In the genomic region with DNA sequence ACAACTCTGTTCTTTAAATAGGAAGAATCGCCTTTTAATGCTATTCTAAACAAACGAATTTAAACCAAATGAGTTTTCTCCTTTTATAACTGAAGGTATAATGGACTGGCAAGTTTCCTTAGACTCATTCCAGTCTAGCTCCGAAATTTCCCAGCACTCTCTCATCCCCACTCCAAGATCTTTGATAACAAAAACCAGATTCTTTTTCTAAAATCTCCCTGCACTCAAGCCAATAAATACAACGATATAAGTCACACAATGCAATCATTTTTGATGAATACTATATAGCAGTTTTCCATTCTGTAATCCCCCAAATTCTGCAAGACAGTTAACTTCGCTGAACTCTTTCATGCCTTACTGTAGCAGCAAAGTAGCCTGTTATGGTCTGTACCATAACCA, we compare ENCODE assay signal across 10 cellular contexts. TPM values are rescaled to one million over a fixed set of nuclear protein-coding genes. Genes with fewer than 3 reads are reported as not detected.
A peak's percentile ranks its signal among the peaks of the same experiment; 100 is the strongest.
DNase-seq lines count a peak whose midpoint lies in the region; ATAC-seq and TF ChIP-seq lines count a peak whose summit lies in the region.
"Had no signal": no experiment of that assay in that cellular context is flagged by ENCODE, and none has a peak within 500 bp of the region (broad histone marks: within the 10 kb centered on the region; RNA-seq: fewer than 3 reads in every experiment).

No MANE protein-coding gene starts in this region.

- intact Hi-C loops in cardiac septum (cut with DNase I) (no loop called here), breast epithelium (cut with DNase I; ENCODE audit: low total_unique reads) (no loop called here), mucosa of descending colon (cut with DNase I, micrococcal nuclease) (no loop called here)

- DNase-seq in right atrium auricular region (ENCODE audit: low spot score) (no peak), cardiac septum (ENCODE audit: low spot score) (no peak), breast epithelium (ENCODE audit: low spot score in 2 of 2) (no peak), mucosa of descending colon (no peak), cortex of kidney (lab: John Stamatoyannopoulos, UW) (no peak), hippocampal formation (lab: John Stamatoyannopoulos, UW) (no peak), GM13977 (ENCODE audit: low spot score) (no peak)
- DNase-seq: NCI-H446 had no signal

- TF ChIP-seq POLR2A in breast epithelium (IDR thresholded peaks at IDR 0.05) = no peak

- H3K9me3 ChIP-seq in right atrium auricular region (no peaks in the 10 kb centered on the region), breast epithelium (no peaks in the 10 kb centered on the region), mucosa of descending colon (no peaks in the 10 kb centered on the region)

- H3K4me1 ChIP-seq in right atrium auricular region = peaks cover 0 to 56% of the 10 kb centered on the region in 2 donors
- H3K4me1 ChIP-seq in breast epithelium = peaks cover 0 to 7% of the 10 kb centered on the region in 2 donors
- peaks cover 19% of the 10 kb centered on the region for H3K4me1 ChIP-seq in mucosa of descending colon (ENCODE audit: low read depth)

- H3K36me3 ChIP-seq in right atrium auricular region (peaks cover 3% of the 10 kb centered on the region), breast epithelium (no peaks in the 10 kb centered on the region), mucosa of descending colon (ENCODE audit: low read depth) (no peaks in the 10 kb centered on the region)

- in situ Hi-C loops in GM13977 (cut with MboI; ENCODE audit: low pct_unique_long_range_greater_than_20kb, low sequenced_read_pairs, unreplicated experiment) = no loop called here

- H3K4me3 ChIP-seq in right atrium auricular region (peak overlapping the region; percentile 97 to 100), breast epithelium (peak overlapping the region; percentile 92 to 99 (median 96)), mucosa of descending colon (peak overlapping the region; percentile 96)

- no peak for TF ChIP-seq CTCF in right atrium auricular region (IDR thresholded peaks at IDR 0.05)
- TF ChIP-seq CTCF in breast epithelium (IDR thresholded peaks at IDR 0.05) = no peak
- TF ChIP-seq CTCF in mucosa of descending colon (IDR thresholded peaks at IDR 0.05) = no peak
- no peak for TF ChIP-seq CTCF in GM13977 (IDR thresholded peaks at IDR 0.05; ENCODE audit: extremely low read depth, insufficient read depth, missing control alignments)

- no peaks in the 10 kb centered on the region for H3K27me3 ChIP-seq in right atrium auricular region
- H3K27me3 ChIP-seq in breast epithelium = no peaks in the 10 kb centered on the region

- H3K27ac ChIP-seq in right atrium auricular region (peak overlapping the region; percentile 97 to 98), breast epithelium (no peak overlapping the region)

- ATAC-seq in mucosa of descending colon = no peak
- no peak for ATAC-seq in activated CD4-positive, CD25-positive, alpha-beta regulatory T cell treated with anti-CD3 and anti-CD28 coated beads, Interleukin-2, amount 50 U/mL, for 24 hours

RNA-seq across cellular contexts. Expression of a gene that starts 1.9 kb away (rescaled TPM):
- 10 to 100 TPM; 41.6 to 50.9 TPM for total RNA-seq in right atrium auricular region
- total RNA-seq in cardiac septum = 77.6 TPM
- 100 to 1,000 TPM; 169 to 200 (median 181) TPM for total RNA-seq in breast epithelium
- total RNA-seq in mucosa of descending colon = 100 to 1,000 TPM in 2 of 3 donors, 10 to 100 TPM in 1; 80.8 to 112 (median 110) TPM

RNA-seq across cellular contexts. Expression of a gene that starts 27.2 kb away (rescaled TPM):
- 100 to 1,000 TPM; 192 to 653 TPM for total RNA-seq in right atrium auricular region
- 14.9 TPM for total RNA-seq in cardiac septum
- 10 to 100 TPM; 11.9 to 90.4 (median 20.6) TPM for total RNA-seq in breast epithelium
- total RNA-seq in mucosa of descending colon = 1 to 10 TPM; 3.7 to 5.9 (median 4.2) TPM

RNA-seq across cellular contexts. Expression of a gene that starts 33.1 kb away (rescaled TPM):
- 10 to 100 TPM in 1 of 2 donors, 1 to 10 TPM in 1; 6.2 to 14.7 TPM for total RNA-seq in right atrium auricular region
- total RNA-seq in cardiac septum = 8.9 TPM
- 10 to 100 TPM; 37.3 to 61.0 (median 43.9) TPM for total RNA-seq in breast epithelium
- total RNA-seq in mucosa of descending colon = 10 to 100 TPM; 14.4 to 27.4 (median 15.3) TPM

RNA-seq across cellular contexts. Expression of a gene that starts 40.5 kb away (rescaled TPM):
- not detected for total RNA-seq in right atrium auricular region
- total RNA-seq in cardiac septum = not detected
- total RNA-seq in breast epithelium = not detected
- total RNA-seq in mucosa of descending colon = not detected
- total RNA-seq: glomerular endothelial cell had no signal

Comparison
In these comparisons a context has a peak if more than half of its experiments do, and no peak if none do; other contexts are left out.
1. H3K27ac ChIP-seq: peak in right atrium auricular region (2 of 2); none in breast epithelium (0 of 2).
2. Peak in every context shown above with its lines, with median percentiles within 50 percentile points of each other: H3K4me3 ChIP-seq.